12 cellular contexts compared by ENCODE assay signal in genomic region chr1:47415728-47416318, GRCh38. TPM values are rescaled to one million over a fixed set of nuclear protein-coding genes. Genes with fewer than 3 reads are reported as not detected.
DNase-seq lines count a peak whose midpoint lies in the region; TF ChIP-seq lines count a peak whose summit lies in the region.
"Had no signal": no experiment of that assay in that cellular context is flagged by ENCODE, and none has a peak within 500 bp of the region (broad histone marks: within the 10 kb centered on the region; RNA-seq: fewer than 3 reads in every experiment).

Gene FOXE3, plus strand, starts transcription at chr1:47416285. Its CDS starts 31 bp downstream, at chr1:47416316.

- no TSS peak for BruUV-seq in PC-9 (replicated peaks; lab: Mats Ljungman, UMichigan)

- no peaks in the 10 kb centered on the region for H3K9me3 Mint-ChIP-seq in activated naive CD4-positive, alpha-beta T cell treated with anti-CD3 and anti-CD28 coated beads for 36 hours

- TF ChIP-seq CTCF in ascending aorta (IDR thresholded peaks at IDR 0.05) (no peak), PC-9 (conservative IDR thresholded peaks at IDR 0.05) (no peak)

- in situ Hi-C loops in ACHN (cut with HindIII; ENCODE audit: low pct_ligation_motif_present, low pct_unique_long_range_greater_than_20kb, low sequenced_read_pairs) = no loop called here

- no peaks in the 10 kb centered on the region for H3K9me2 ChIP-seq in PC-9 (ENCODE audit: insufficient read depth)

- DNase-seq in activated naive CD4-positive, alpha-beta T cell treated with anti-CD3 and anti-CD28 coated beads for 36 hours = no peak
- DNase-seq in activated naive CD4-positive, alpha-beta T cell (lab: John Stamatoyannopoulos, UW) = no peak
- DNase-seq in ascending aorta (ENCODE audit: low spot score in 2 of 2) = no peak
- no peak for DNase-seq in NCI-H2107 treated with DMSO at 0.1 percent for 48 hours (lab: John Stamatoyannopoulos, UW; ENCODE audit: unreplicated experiment)
- DNase-seq in ACHN = no peak
- DNase-seq in PC-9 = no peak
- DNase-seq: activated CD4-positive, alpha-beta T cell treated with anti-CD3 and anti-CD28 coated beads for 1 hour; islet precursor cell had no signal

- CTCF ChIA-PET in activated naive CD4-positive, alpha-beta T cell treated with anti-CD3 and anti-CD28 coated beads for 36 hours (lab: Charles Lee) = interaction anchor here (1.0 to 1.6 kb wide), 2 partner anchors 21 to 22 kb away, joined by 3 to 10 read pairs; partner anchors contain the start of gene FOXD2
- CTCF ChIA-PET in PC-9 (lab: Charles Lee) = no interaction called here

- no peaks in the 10 kb centered on the region for H4K20me1 ChIP-seq in PC-9 (ENCODE audit: insufficient read depth)

- POLR2A ChIA-PET in PC-9 (lab: Charles Lee; ENCODE audit: unreplicated experiment) = interaction anchor here (0.6 kb wide), 1 partner anchor 232 kb away, joined by 3 read pairs; no protein-coding TSS in a partner anchor

- no peaks in the 10 kb centered on the region for H3K36me3 ChIP-seq in ascending aorta
- no peaks in the 10 kb centered on the region for H3K36me3 ChIP-seq in iPS-20b (ENCODE audit: insufficient read depth, low read depth, low read length)
- no peaks in the 10 kb centered on the region for H3K36me3 ChIP-seq in subcutaneous abdominal adipose tissue (ENCODE audit: control insufficient read depth in 5 of 5, insufficient read depth in 5 of 5, low read length in 5 of 5)
- no peaks in the 10 kb centered on the region for H3K36me3 ChIP-seq in PC-9 (ENCODE audit: low read depth)

- H3K4me2 ChIP-seq in PC-9 = no peak within 1 kb of the TSS

- H3K9ac ChIP-seq in iPS-20b (ENCODE audit: low read depth, low read length) = no peak within 1 kb of the TSS
- no peak within 1 kb of the TSS for H3K9ac ChIP-seq in subcutaneous abdominal adipose tissue (ENCODE audit: low read length in 5 of 5)

- no peaks in the 10 kb centered on the region for H3K4me1 ChIP-seq in ascending aorta
- no peaks in the 10 kb centered on the region for H3K4me1 ChIP-seq in iPS-20b (ENCODE audit: insufficient read depth, low read length)
- H3K4me1 ChIP-seq in subcutaneous abdominal adipose tissue (ENCODE audit: control insufficient read depth in 5 of 5, insufficient read depth in 5 of 5, low read length in 5 of 5) = peaks cover 0 to 6% (median 0%) of the 10 kb centered on the region in 5 donors
- H3K4me1 ChIP-seq in PC-9 (replicated peaks; ENCODE audit: insufficient read depth) = no peaks in the 10 kb centered on the region

- H3K9me3 ChIP-seq in ascending aorta (no peaks in the 10 kb centered on the region), iPS-20b (ENCODE audit: insufficient read depth, low read depth, low read length) (no peaks in the 10 kb centered on the region), subcutaneous abdominal adipose tissue (ENCODE audit: control insufficient read depth in 5 of 5, low read length in 5 of 5) (no peaks in the 10 kb centered on the region), PC-9 (ENCODE audit: insufficient read depth, low read depth) (no peaks in the 10 kb centered on the region)

- intact Hi-C loops in activated naive CD4-positive, alpha-beta T cell treated with anti-CD3 and anti-CD28 coated beads for 36 hours (cut with micrococcal nuclease) = no loop called here
- intact Hi-C loops in ascending aorta (cut with DNase I) (no loop called here), PC-9 (cut with micrococcal nuclease; ENCODE audit: unreplicated experiment) (no loop called here)

- peaks cover 4% of the 10 kb centered on the region for H3K27me3 ChIP-seq in ascending aorta
- H3K27me3 ChIP-seq in iPS-20b (ENCODE audit: insufficient read depth, low read length) = peaks cover 97% of the 10 kb centered on the region
- H3K27me3 ChIP-seq in subcutaneous abdominal adipose tissue (ENCODE audit: control insufficient read depth in 5 of 5, insufficient read depth in 4 of 5, low read length in 5 of 5) = peaks cover 19 to 54% (median 41%) of the 10 kb centered on the region in 5 donors
- no peaks in the 10 kb centered on the region for H3K27me3 ChIP-seq in PC-9 (ENCODE audit: insufficient read depth, low read depth)

- no peak within 1 kb of the TSS for H2AFZ ChIP-seq in PC-9

- H3K27ac ChIP-seq in ascending aorta (no peak within 1 kb of the TSS), iPS-20b (ENCODE audit: low read length) (no peak within 1 kb of the TSS), subcutaneous abdominal adipose tissue (ENCODE audit: low read depth, low read length) (no peak within 1 kb of the TSS), PC-9 (no peak within 1 kb of the TSS)
- H3K27ac ChIP-seq: C4-2B, skin epidermis had no signal

- no peaks in the 10 kb centered on the region for H3K36me3 Mint-ChIP-seq in activated naive CD4-positive, alpha-beta T cell treated with anti-CD3 and anti-CD28 coated beads for 36 hours (ENCODE audit: low read depth)

- peak within 1 kb of the TSS; percentile 44 to 54 for H3K4me3 ChIP-seq in ascending aorta
- peak within 1 kb of the TSS; percentile 47; the same call in 1 of the 2 replicates for H3K4me3 ChIP-seq in iPS-20b (ENCODE audit: low read length)
- peak within 1 kb of the TSS in 4 of 5 donors; percentile 27 to 48 (median 38) for H3K4me3 ChIP-seq in subcutaneous abdominal adipose tissue (ENCODE audit: low read depth in 1 of 5, low read length in 5 of 5)
- no peak within 1 kb of the TSS for H3K4me3 ChIP-seq in PC-9

- H3K4me1 Mint-ChIP-seq in activated naive CD4-positive, alpha-beta T cell treated with anti-CD3 and anti-CD28 coated beads for 36 hours (ENCODE audit: low read depth) = peaks cover 6% of the 10 kb centered on the region

- H3K27ac Mint-ChIP-seq in activated naive CD4-positive, alpha-beta T cell treated with anti-CD3 and anti-CD28 coated beads for 36 hours = no peak within 1 kb of the TSS

- H3K4me3 Mint-ChIP-seq in activated naive CD4-positive, alpha-beta T cell treated with anti-CD3 and anti-CD28 coated beads for 36 hours = peak within 1 kb of the TSS; percentile 50

- H3F3A ChIP-seq in PC-9 (ENCODE audit: insufficient read depth, low read depth) = no peaks in the 10 kb centered on the region

- no peaks in the 10 kb centered on the region for H3K79me2 ChIP-seq in PC-9 (ENCODE audit: low read depth)

- peaks cover 38% of the 10 kb centered on the region for H3K27me3 Mint-ChIP-seq in activated naive CD4-positive, alpha-beta T cell treated with anti-CD3 and anti-CD28 coated beads for 36 hours (ENCODE audit: low read depth)

RNA-seq across cellular contexts. Expression of gene FOXE3, which starts in this region (rescaled TPM):
- total RNA-seq in activated naive CD4-positive, alpha-beta T cell treated with anti-CD3 and anti-CD28 coated beads for 36 hours = not detected
- total RNA-seq in ascending aorta (not detected), PC-9 (2021) (0.28 and 0.33 TPM in 2 replicates)
